20 cellular contexts compared by ENCODE assay signal in genomic region chr10:28554952-28555351, GRCh38. TPM values are rescaled to one million over a fixed set of nuclear protein-coding genes. Genes with fewer than 3 reads are reported as not detected.
DNase-seq lines count a peak whose midpoint lies in the region; ATAC-seq and TF ChIP-seq lines count a peak whose summit lies in the region.
"Had no signal": no experiment of that assay in that cellular context is flagged by ENCODE, and none has a peak within 500 bp of the region (broad histone marks: within the 10 kb centered on the region; RNA-seq: fewer than 3 reads in every experiment).

No MANE protein-coding gene starts in this region.

- POLR2A ChIA-PET in naive thymus-derived CD4-positive, alpha-beta T cell (lab: Charles Lee) = interaction anchor here (1.1 kb wide), 1 partner anchor 20 kb away, joined by 4 read pairs; no protein-coding TSS in a partner anchor

- no peaks in the 10 kb centered on the region for H3K27me3 Mint-ChIP-seq in central memory CD8-positive, alpha-beta T cell
- no peaks in the 10 kb centered on the region for H3K27me3 Mint-ChIP-seq in naive thymus-derived CD4-positive, alpha-beta T cell

- peak overlapping the region; percentile 87 for H3K27ac ChIP-seq in cardiac muscle cell
- H3K27ac ChIP-seq in naive thymus-derived CD4-positive, alpha-beta T cell (ENCODE audit: low read depth, low read length) = no peak overlapping the region
- H3K27ac ChIP-seq: left ventricle myocardium inferior, pancreas, right lobe of liver, testis had no signal

- no peak for ATAC-seq in left cardiac atrium
- ATAC-seq in central memory CD8-positive, alpha-beta T cell (replicated peaks; ENCODE audit: extremely low read depth, poor library complexity, severe bottlenecking) = no peak
- no peak for ATAC-seq in naive thymus-derived CD4-positive, alpha-beta T cell
- ATAC-seq: activated naive CD4-positive, alpha-beta T cell treated with anti-CD3 and anti-CD28 coated beads, Interleukin-2, amount 50 U/mL, for 72 hours; stimulated activated effector memory CD8-positive, alpha-beta T cell treated with anti-CD3 and anti-CD28 coated beads, Interleukin-12 subunit alpha, Interleukin-12 subunit beta, amount 100 ng/mL, for 72 hours had no signal

- H3K27me3 ChIP-seq in cardiac muscle cell = no peaks in the 10 kb centered on the region
- H3K27me3 ChIP-seq in naive thymus-derived CD4-positive, alpha-beta T cell (ENCODE audit: control insufficient read depth in 2 of 2, insufficient read depth in 2 of 2, low read length in 2 of 2) = no peaks in the 10 kb centered on the region
- H3K27me3 ChIP-seq: pancreas, right lobe of liver, testis had no signal

- peak overlapping the region; percentile 5 for H3K4me3 Mint-ChIP-seq in central memory CD8-positive, alpha-beta T cell
- peak overlapping the region in 8 of 10 donors; percentile 5 to 67 (median 30) for H3K4me3 Mint-ChIP-seq in naive thymus-derived CD4-positive, alpha-beta T cell
- H3K4me3 Mint-ChIP-seq: stimulated activated effector memory CD8-positive, alpha-beta T cell treated with anti-CD3 and anti-CD28 coated beads, Interleukin-12 subunit alpha, Interleukin-12 subunit beta, amount 100 ng/mL, for 72 hours had no signal

- peaks cover 51% of the 10 kb centered on the region for H3K36me3 Mint-ChIP-seq in central memory CD8-positive, alpha-beta T cell (ENCODE audit: insufficient read depth)
- peaks cover 16 to 66% (median 56%) of the 10 kb centered on the region in 5 donors for H3K36me3 Mint-ChIP-seq in naive thymus-derived CD4-positive, alpha-beta T cell

- intact Hi-C loops in left cardiac atrium (cut with DNase I) = no loop called here
- intact Hi-C loops in naive thymus-derived CD4-positive, alpha-beta T cell (cut with micrococcal nuclease) = no loop called here

- H3K27ac Mint-ChIP-seq in central memory CD8-positive, alpha-beta T cell (ENCODE audit: low read depth) = peak overlapping the region; percentile 17
- H3K27ac Mint-ChIP-seq in naive thymus-derived CD4-positive, alpha-beta T cell = peak overlapping the region in 5 of 9 donors; percentile 9 to 59 (median 23)
- H3K27ac Mint-ChIP-seq: activated naive CD4-positive, alpha-beta T cell treated with anti-CD3 and anti-CD28 coated beads, Interleukin-2, amount 50 U/mL, for 72 hours; stimulated activated effector memory CD8-positive, alpha-beta T cell treated with anti-CD3 and anti-CD28 coated beads, Interleukin-12 subunit alpha, Interleukin-12 subunit beta, amount 100 ng/mL, for 72 hours had no signal

- H3K9me3 ChIP-seq in cardiac muscle cell (ENCODE audit: low read depth) = no peaks in the 10 kb centered on the region
- no peaks in the 10 kb centered on the region for H3K9me3 ChIP-seq in naive thymus-derived CD4-positive, alpha-beta T cell (ENCODE audit: control insufficient read depth in 2 of 3, low read length in 3 of 3)
- H3K9me3 ChIP-seq: left ventricle myocardium inferior, pancreas, right lobe of liver, testis had no signal

- H3K4me3 ChIP-seq in cardiac muscle cell = no peak overlapping the region
- no peak overlapping the region for H3K4me3 ChIP-seq in naive thymus-derived CD4-positive, alpha-beta T cell (ENCODE audit: low read length)
- H3K4me3 ChIP-seq: left ventricle myocardium inferior, pancreas, right lobe of liver, testis had no signal

- H3K4me1 Mint-ChIP-seq in central memory CD8-positive, alpha-beta T cell = peaks cover 84% of the 10 kb centered on the region
- H3K4me1 Mint-ChIP-seq in naive thymus-derived CD4-positive, alpha-beta T cell = peaks cover 62 to 100% (median 95%) of the 10 kb centered on the region in 7 donors

- H3K4me1 ChIP-seq in cardiac muscle cell (ENCODE audit: low read depth) = peaks cover 57% of the 10 kb centered on the region
- peaks cover 37 to 52% of the 10 kb centered on the region in 2 donors for H3K4me1 ChIP-seq in naive thymus-derived CD4-positive, alpha-beta T cell (ENCODE audit: control insufficient read depth in 2 of 2, insufficient read depth in 2 of 2, low read length in 2 of 2)

- no peaks in the 10 kb centered on the region for H3K9me3 Mint-ChIP-seq in central memory CD8-positive, alpha-beta T cell
- H3K9me3 Mint-ChIP-seq in naive thymus-derived CD4-positive, alpha-beta T cell = no peaks in the 10 kb centered on the region
- H3K9me3 Mint-ChIP-seq: stimulated activated effector memory CD8-positive, alpha-beta T cell treated with anti-CD3 and anti-CD28 coated beads, Interleukin-12 subunit alpha, Interleukin-12 subunit beta, amount 100 ng/mL, for 72 hours had no signal

- TF ChIP-seq CTCF in cardiac muscle cell (IDR thresholded peaks at IDR 0.05; ENCODE audit: low read depth, low read length) = no peak

- H3K36me3 ChIP-seq in cardiac muscle cell = peaks cover 14% of the 10 kb centered on the region
- peaks cover 0 to 15% (median 13%) of the 10 kb centered on the region in 3 experiments for H3K36me3 ChIP-seq in naive thymus-derived CD4-positive, alpha-beta T cell (ENCODE audit: control insufficient read depth in 2 of 3, insufficient read depth in 3 of 3, low read length in 3 of 3)
- H3K36me3 ChIP-seq: pancreas had no signal

- DNase-seq in cardiac muscle cell (ENCODE audit: low read depth in 1 of 2, low spot score in 1 of 2) = no peak
- DNase-seq in left cardiac atrium = no peak
- DNase-seq in central memory CD8-positive, alpha-beta T cell (ENCODE audit: low spot score in 2 of 2) = no peak
- no peak for DNase-seq in naive thymus-derived CD4-positive, alpha-beta T cell
- DNase-seq in hypothalamus (lab: John Stamatoyannopoulos, UW) = no peak
- DNase-seq in stimulated activated CD4-positive, alpha-beta T cell treated with anti-CD3 and anti-CD28 coated beads, Interleukin-4, amount 100 ng/mL, for 24 hours = no peak
- no peak for DNase-seq in activated CD4-positive, alpha-beta T cell treated with anti-CD3 and anti-CD28 coated beads, Interleukin-2, amount 50 U/mL, for 1 hour
- no peak for DNase-seq in HCEC 1CT
- DNase-seq: DMS79 treated with DMSO at 0.1 percent for 48 hours; glutamatergic neuron; GOT3; left ventricle myocardium inferior; NCI-H187; NCI-H748 treated with DMSO at 0.1 percent for 48 hours; pancreas; right lobe of liver; stimulated activated CD4-positive, alpha-beta T cell treated with anti-CD3 and anti-CD28 coated beads, Interleukin-15, amount 100 ng/mL, for 24 hours; testis had no signal

- CTCF ChIA-PET in naive thymus-derived CD4-positive, alpha-beta T cell (lab: Charles Lee) = no interaction called here

RNA-seq across cellular contexts. Expression of gene WAC, which starts 22.0 kb away (rescaled TPM):
- 113 and 141 TPM in 2 replicates for total RNA-seq in cardiac muscle cell
- 72.2 and 109 TPM in 2 replicates for polyA plus RNA-seq in cardiac muscle cell
- 10 to 100 TPM; 86.6 to 98.1 TPM for total RNA-seq in left cardiac atrium
- 100 to 1,000 TPM; 143 to 184 (median 179) TPM for total RNA-seq in naive thymus-derived CD4-positive, alpha-beta T cell
- 100 to 1,000 TPM in 1 of 2 donors, 10 to 100 TPM in 1; 86.0 to 115 TPM for polyA plus RNA-seq in naive thymus-derived CD4-positive, alpha-beta T cell
